1 cellular context compared by ENCODE assay signal in genomic region chr20:64255361-64256281, GRCh38.
A peak's percentile ranks its signal among the peaks of the same experiment; 100 is the strongest.
TF ChIP-seq lines count a peak whose summit lies in the region.

PCMTD2 (plus strand) TSS chr20:64255748; CDS start chr20:64259966, 4,218 bp downstream.

TF ChIP-seq in HepG2, 621 proteins besides CTCF, POLR2A, EP300 and RAD21 (continued from another document and continues in another):
- TF ChIP-seq THRA (CRISPR knock-in tag; IDR thresholded peaks at IDR 0.05; ENCODE audit: borderline replicate concordance) (peak; percentile 63; the same call in 1 of the 2 replicates), TEAD3 (CRISPR knock-in tag; optimal IDR thresholded peaks at IDR 0.05; ENCODE audit: borderline replicate concordance) (peak; percentile 59), ZNF317 (CRISPR knock-in tag; IDR thresholded peaks at IDR 0.05) (peak; percentile 47; the same call in 1 of the 2 replicates), ATF7-NPFF (CRISPR knock-in tag; IDR thresholded peaks at IDR 0.05; ENCODE audit: low read depth) (peak; percentile 97), ZNF772 (CRISPR knock-in tag; IDR thresholded peaks at IDR 0.05) (peak; percentile 74), MBNL3 (CRISPR knock-in tag; conservative IDR thresholded peaks at IDR 0.05) (no peak), MZF1 (CRISPR knock-in tag; IDR thresholded peaks at IDR 0.05; ENCODE audit: borderline replicate concordance) (no peak), ZMYM2 (CRISPR knock-in tag; IDR thresholded peaks at IDR 0.05) (no peak), KDM5A (IDR thresholded peaks at IDR 0.05; ENCODE audit: borderline replicate concordance, low read length) (peak; percentile 67; the same call in 1 of the 2 replicates), ZBTB44 (CRISPR knock-in tag; IDR thresholded peaks at IDR 0.05) (no peak), ZNF431 (CRISPR knock-in tag; IDR thresholded peaks at IDR 0.05; ENCODE audit: borderline replicate concordance, low read depth) (peak; percentile 53), RAD51 (IDR thresholded peaks at IDR 0.05; ENCODE audit: borderline replicate concordance) (no peak), ELF1 (CRISPR knock-in tag; IDR thresholded peaks at IDR 0.05) (no peak), THAP7 (CRISPR knock-in tag; IDR thresholded peaks at IDR 0.05) (peak; percentile 29; the same call in 1 of the 2 replicates), ADNP (CRISPR knock-in tag; IDR thresholded peaks at IDR 0.05) (0 out of 2 replicates have a peak, but pooled peaks have one; percentile 40), ZNF557 (CRISPR knock-in tag; IDR thresholded peaks at IDR 0.05) (no peak), AFF4 (CRISPR knock-in tag; IDR thresholded peaks at IDR 0.05) (no peak), ZIK1 (CRISPR knock-in tag; IDR thresholded peaks at IDR 0.05; ENCODE audit: borderline replicate concordance, low read depth) (peak; percentile 97), EEA1 (CRISPR knock-in tag; IDR thresholded peaks at IDR 0.05; ENCODE audit: borderline replicate concordance) (peak; percentile 98), ZNF180 (CRISPR knock-in tag; IDR thresholded peaks at IDR 0.05; ENCODE audit: borderline replicate concordance, low read depth) (no peak), KMT2B (CRISPR knock-in tag; IDR thresholded peaks at IDR 0.05) (no peak; the same call in 1 of the 2 replicates), ZNF101 (CRISPR knock-in tag; IDR thresholded peaks at IDR 0.05; ENCODE audit: borderline replicate concordance, low read depth) (0 out of 2 replicates have a peak, but pooled peaks have one; percentile 21), GPBP1L1 (CRISPR knock-in tag; IDR thresholded peaks at IDR 0.05) (no peak), TRIM24 (CRISPR knock-in tag; IDR thresholded peaks at IDR 0.05) (no peak), ZMAT5 (CRISPR knock-in tag; IDR thresholded peaks at IDR 0.05; ENCODE audit: borderline replicate concordance, low read depth) (no peak), GATAD1 (CRISPR knock-in tag; IDR thresholded peaks at IDR 0.05) (peak; percentile 76), ZNF709 (CRISPR knock-in tag; IDR thresholded peaks at IDR 0.05) (peak; percentile 94), HNF1B (CRISPR knock-in tag; IDR thresholded peaks at IDR 0.05) (peak; percentile 49; the same call in 1 of the 2 replicates), CHCHD3 (CRISPR knock-in tag; IDR thresholded peaks at IDR 0.05) (peak; percentile 72; the same call in 1 of the 2 replicates), MIXL1 (CRISPR knock-in tag; IDR thresholded peaks at IDR 0.05) (peak; percentile 8; the same call in 1 of the 2 replicates), ZSCAN12 (CRISPR knock-in tag; IDR thresholded peaks at IDR 0.05) (no peak), ZNF253 (CRISPR knock-in tag; IDR thresholded peaks at IDR 0.05; ENCODE audit: borderline replicate concordance) (peak; percentile 84), GATA4 (IDR thresholded peaks at IDR 0.05; ENCODE audit: borderline replicate concordance, low read depth) (no peak; the same call in 1 of the 2 replicates), KDM5B (CRISPR knock-in tag; IDR thresholded peaks at IDR 0.05; ENCODE audit: borderline replicate concordance) (peak; percentile 99), MED1 (CRISPR knock-in tag; IDR thresholded peaks at IDR 0.05) (peak; percentile 44; the same call in 1 of the 2 replicates), NFIC (IDR thresholded peaks at IDR 0.05; ENCODE audit: low read length) (no peak), KLF13 (CRISPR knock-in tag; IDR thresholded peaks at IDR 0.05) (peak; percentile 64), KIAA2018 (CRISPR knock-in tag; IDR thresholded peaks at IDR 0.05; ENCODE audit: borderline replicate concordance) (peak; percentile 75; the same call in 1 of the 2 replicates), SRY (CRISPR knock-in tag; IDR thresholded peaks at IDR 0.05) (peak; percentile 94; the same call in 1 of the 2 replicates), ZNF160 (CRISPR knock-in tag; IDR thresholded peaks at IDR 0.05) (peak; percentile 74; the same call in 1 of the 2 replicates), ZMYM4 (CRISPR knock-in tag; IDR thresholded peaks at IDR 0.05) (peak; percentile 90), ZNF720 (CRISPR knock-in tag; IDR thresholded peaks at IDR 0.05) (peak; percentile 78; the same call in 1 of the 2 replicates)
